ENCODE assay signal across 8 cellular contexts in genomic region chr2:43178055-43178598, GRCh38. TPM values are rescaled to one million over a fixed set of nuclear protein-coding genes. Genes with fewer than 3 reads are reported as not detected.
DNase-seq lines count a peak whose midpoint lies in the region; ATAC-seq and TF ChIP-seq lines count a peak whose summit lies in the region.

No MANE protein-coding gene starts in this region.

- TF ChIP-seq EP300 in gastroesophageal sphincter (IDR thresholded peaks at IDR 0.05): no peak

- H3K4me1 ChIP-seq in gastroesophageal sphincter (peaks cover 0 to 24% (median 11%) of the 10 kb centered on the region in 3 donors), prostate gland (replicated peaks) (peaks cover 8% of the 10 kb centered on the region)

- peaks cover 60% of the 10 kb centered on the region for H3K4me1 Mint-ChIP-seq in Calu3 (ENCODE audit: low read depth, unreplicated experiment)

- TF ChIP-seq CTCF in Calu3 (IDR thresholded peaks at IDR 0.05; ENCODE audit: unreplicated experiment) (no peak), gastroesophageal sphincter (IDR thresholded peaks at IDR 0.05) (no peak), prostate gland (IDR thresholded peaks at IDR 0.05) (no peak)

- peak overlapping the region in 3 of 4 donors; percentile 70 to 79 (median 75) for H3K27ac ChIP-seq in gastroesophageal sphincter
- peak overlapping the region; percentile 82 to 91 for H3K27ac ChIP-seq in prostate gland

- H3K4me3 ChIP-seq in gastroesophageal sphincter: no peak overlapping the region
- no peak overlapping the region for H3K4me3 ChIP-seq in prostate gland

- no peaks in the 10 kb centered on the region for H3K9me3 Mint-ChIP-seq in Calu3 (ENCODE audit: low read depth, unreplicated experiment)

- TF ChIP-seq POLR2A in gastroesophageal sphincter (IDR thresholded peaks at IDR 0.05): no peak
- no peak for TF ChIP-seq POLR2A in prostate gland (IDR thresholded peaks at IDR 0.05)

- H3K9me3 ChIP-seq in gastroesophageal sphincter: peaks cover 0 to 27% (median 0%) of the 10 kb centered on the region in 3 donors
- no peaks in the 10 kb centered on the region for H3K9me3 ChIP-seq in prostate gland

- H3K36me3 Mint-ChIP-seq in Calu3 (ENCODE audit: insufficient read depth, unreplicated experiment): peaks cover 9% of the 10 kb centered on the region

- no peak overlapping the region for H3K4me3 Mint-ChIP-seq in Calu3 (ENCODE audit: low read depth, unreplicated experiment)

- BruUV-seq in Calu3 (replicated peaks; lab: Mats Ljungman, UMichigan): no TSS peak

- intact Hi-C loops in Calu3 (cut with micrococcal nuclease; ENCODE audit: unreplicated experiment): no loop called here
- intact Hi-C loops in prostate gland (cut with DNase I): loop anchor here (2.0 kb wide), 1 partner anchor 41 kb away; no protein-coding TSS in a partner anchor

- no peaks in the 10 kb centered on the region for H3K27me3 Mint-ChIP-seq in Calu3 (ENCODE audit: unreplicated experiment)

- H3K27ac Mint-ChIP-seq in Calu3 (ENCODE audit: unreplicated experiment): peak overlapping the region; percentile 52

- CTCF ChIA-PET in Calu3 (lab: Charles Lee): interaction anchor here (0.6 to 1.0 kb wide), 2 partner anchors 9 to 677 kb away, joined by 4 to 6 read pairs; no protein-coding TSS in a partner anchor

- DNase-seq in Calu3 (no peak), prostate gland (ENCODE audit: low spot score) (no peak), GM03348 (ENCODE audit: low spot score) (no peak), GOT3 (lab: John Stamatoyannopoulos, UW) (no peak), NCI-H1694 (lab: John Stamatoyannopoulos, UW) (no peak)
- DNase-seq in NK-92 treated with Interleukin-12 subunit alpha and Interleukin-12 subunit beta, amount 100 ng/mL, for 24 hours (lab: John Stamatoyannopoulos, UW): no peak

- ATAC-seq in SK-N-SH treated with all-trans-retinoic acid at 6 μM for 48 hours (no peak; the same call in 2 of the 3 replicates), gastroesophageal sphincter (no peak)

- 47 to 71% methylated on average over 3 of the region's 7 CpGs for WGBS in gastroesophageal sphincter (ENCODE audit: low coverage in 1 of 2), 2 donors
- 57% methylated on average over 7 of the region's 7 CpGs for WGBS in prostate gland

- H3K27me3 ChIP-seq in gastroesophageal sphincter (no peaks in the 10 kb centered on the region), prostate gland (replicated peaks; ENCODE audit: insufficient read depth) (no peaks in the 10 kb centered on the region)

- H3K36me3 ChIP-seq in gastroesophageal sphincter (no peaks in the 10 kb centered on the region), prostate gland (no peaks in the 10 kb centered on the region)

TF ChIP-seq in SK-N-SH treated with all-trans-retinoic acid at 6 μM for 48 hours, 23 proteins besides CTCF, POLR2A, EP300 and RAD21:
- TF ChIP-seq TCF4 (CRISPR knock-in tag; IDR thresholded peaks at IDR 0.05; ENCODE audit: borderline replicate concordance): peak; percentile 51; the same call in 1 of the 2 replicates
- TF ChIP-seq RARB (CRISPR knock-in tag; IDR thresholded peaks at IDR 0.05): no peak

RNA-seq across cellular contexts. Expression of gene ZFP36L2, which starts 48.3 kb away (rescaled TPM):
- total RNA-seq in Calu3 (2022): 90.7 and 120 TPM in 2 replicates
- 10 to 100 TPM; 50.9 to 83.2 (median 73.4) TPM for total RNA-seq in gastroesophageal sphincter
- total RNA-seq in prostate gland: 100 to 1,000 TPM; 117 to 256 TPM
